Comparison of ENCODE assay signal across 18 cellular contexts in genomic region chr11:128604723-128605122, GRCh38. TPM values are rescaled to one million over a fixed set of nuclear protein-coding genes. Genes with fewer than 3 reads are reported as not detected.
DNase-seq lines count a peak whose midpoint lies in the region; ATAC-seq and TF ChIP-seq lines count a peak whose summit lies in the region.
"Had no signal": no experiment of that assay in that cellular context is flagged by ENCODE, and none has a peak within 500 bp of the region (broad histone marks: within the 10 kb centered on the region; RNA-seq: fewer than 3 reads in every experiment).

No MANE protein-coding gene starts in this region.

- H3K4me3 ChIP-seq in right atrium auricular region = no peak overlapping the region
- H3K4me3 ChIP-seq: dorsolateral prefrontal cortex, esophagus squamous epithelium had no signal

- H3K9me3 Mint-ChIP-seq in memory B cell = no peaks in the 10 kb centered on the region
- H3K9me3 Mint-ChIP-seq: activated CD4-positive, alpha-beta memory T cell treated with anti-CD3 and anti-CD28 coated beads for 36 hours; activated T-cell treated with anti-CD3 and anti-CD28 coated beads, Interleukin-2, amount 50 U/mL, for 72 hours; HFFc6 had no signal

- peaks cover 0 to 7% of the 10 kb centered on the region in 2 donors for H3K4me1 ChIP-seq in right atrium auricular region
- H3K4me1 ChIP-seq: Caco-2, esophagus squamous epithelium had no signal

- H3K27me3 Mint-ChIP-seq in memory B cell = no peaks in the 10 kb centered on the region
- H3K27me3 Mint-ChIP-seq: activated CD4-positive, alpha-beta memory T cell treated with anti-CD3 and anti-CD28 coated beads for 36 hours had no signal

- H3K27ac Mint-ChIP-seq in memory B cell = peak overlapping the region; percentile 78
- H3K27ac Mint-ChIP-seq: activated T-cell treated with anti-CD3 and anti-CD28 coated beads, Interleukin-2, amount 50 U/mL, for 72 hours; HFFc6 had no signal

- no peak overlapping the region for H3K4me3 Mint-ChIP-seq in memory B cell
- H3K4me3 Mint-ChIP-seq: activated CD4-positive, alpha-beta memory T cell treated with anti-CD3 and anti-CD28 coated beads for 36 hours; activated T-cell treated with anti-CD3 and anti-CD28 coated beads, Interleukin-2, amount 50 U/mL, for 72 hours; HFFc6 had no signal

- peak overlapping the region in 1 of 2 donors; percentile 1 for H3K27ac ChIP-seq in right atrium auricular region
- H3K27ac ChIP-seq: esophagus squamous epithelium had no signal

- peaks cover 50% of the 10 kb centered on the region for H3K4me1 Mint-ChIP-seq in memory B cell

- H3K36me3 ChIP-seq in right atrium auricular region = no peaks in the 10 kb centered on the region
- H3K36me3 ChIP-seq: esophagus squamous epithelium had no signal

- no peaks in the 10 kb centered on the region for H3K27me3 ChIP-seq in right atrium auricular region

- TF ChIP-seq CTCF in right atrium auricular region (IDR thresholded peaks at IDR 0.05) = no peak

- DNase-seq in left ventricle myocardium superior (no peak), right atrium auricular region (ENCODE audit: low spot score) (no peak), NCI-H69 (lab: John Stamatoyannopoulos, UW) (peak; percentile 54), memory B cell (ENCODE audit: low spot score in 2 of 2) (no peak), hippocampal formation (lab: John Stamatoyannopoulos, UW) (no peak), DMS 273 treated with DMSO at 0.1 percent for 48 hours (lab: John Stamatoyannopoulos, UW) (no peak), RPMI8226 (no peak)
- DNase-seq in stimulated activated naive CD4-positive, alpha-beta T cell treated with Interleukin-2 at 50 U/mL for 16 hours (lab: John Stamatoyannopoulos, UW) = no peak
- DNase-seq: activated T-cell treated with anti-CD3 and anti-CD28 coated beads, Interleukin-2, amount 50 U/mL, for 72 hours; Caco-2; dorsolateral prefrontal cortex; esophagus squamous epithelium; head of caudate nucleus; HFFc6; NCI-H1436; stimulated activated CD4-positive, alpha-beta T cell treated with anti-CD3 and anti-CD28 coated beads, Interleukin-2, amount 100 ng/mL, for 48 hours; substantia nigra had no signal

- ATAC-seq in left ventricle myocardium superior = peak; percentile 32
- no peak for ATAC-seq in memory B cell (ENCODE audit: low read depth)

- H3K9me3 ChIP-seq in right atrium auricular region = no peaks in the 10 kb centered on the region
- H3K9me3 ChIP-seq: Caco-2, esophagus squamous epithelium had no signal

- H3K36me3 Mint-ChIP-seq in memory B cell = no peaks in the 10 kb centered on the region
- H3K36me3 Mint-ChIP-seq: activated CD4-positive, alpha-beta memory T cell treated with anti-CD3 and anti-CD28 coated beads for 36 hours had no signal

- intact Hi-C loops in left ventricle myocardium superior (cut with micrococcal nuclease) = no loop called here

RNA-seq across cellular contexts. Expression of gene ETS1, which starts 17.4 kb away (rescaled TPM):
- 53.4 TPM for total RNA-seq in left ventricle myocardium superior
- 10 to 100 TPM; 37.9 to 46.6 TPM for total RNA-seq in right atrium auricular region
